In the genomic region with DNA sequence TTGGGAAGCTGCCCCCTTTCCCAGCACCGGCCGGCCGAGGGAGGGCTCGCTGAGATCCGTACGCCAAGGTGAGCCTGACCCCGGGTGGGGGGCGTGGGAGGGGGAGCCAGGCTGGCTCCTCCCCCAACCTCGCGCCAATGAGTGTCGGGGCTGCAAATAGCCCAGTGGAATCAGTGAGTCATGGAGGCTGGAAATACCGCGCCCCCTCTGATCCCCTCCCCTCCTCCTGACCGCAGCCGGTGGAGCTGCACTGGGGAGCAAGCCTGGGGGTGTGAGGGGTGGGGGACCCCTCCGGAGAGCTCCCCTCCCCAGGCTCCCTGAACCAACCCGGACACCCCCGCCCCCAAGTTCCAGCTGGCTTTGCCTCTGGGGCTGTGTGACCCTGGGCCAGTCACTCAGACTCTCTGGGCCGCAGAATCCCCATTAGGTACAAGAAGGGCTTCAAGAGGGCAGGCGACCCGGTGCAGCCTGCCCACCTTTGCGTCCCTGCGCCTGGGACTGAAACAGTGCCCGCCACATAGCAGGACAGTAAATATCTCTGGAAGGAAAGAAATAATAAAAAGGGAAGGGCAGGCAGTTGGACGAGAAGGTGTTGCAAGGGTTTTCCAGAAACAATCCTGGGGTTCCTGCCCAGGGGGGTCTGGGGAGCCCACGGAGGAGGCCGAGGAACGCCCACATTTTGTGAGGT, we compare ENCODE assay signal across 8 cellular contexts. TPM values are rescaled to one million over a fixed set of nuclear protein-coding genes. Genes with fewer than 3 reads are reported as not detected.
DNase-seq lines count a peak whose midpoint lies in the region; ATAC-seq and TF ChIP-seq lines count a peak whose summit lies in the region.

No MANE protein-coding gene starts in this region.

- no peaks in the 10 kb centered on the region for H3K36me3 ChIP-seq in effector memory CD4-positive, alpha-beta T cell (ENCODE audit: control insufficient read depth, insufficient read depth, low read length)
- H3K36me3 ChIP-seq in mucosa of descending colon (ENCODE audit: low read depth): no peaks in the 10 kb centered on the region

- no peak overlapping the region for H3K27ac ChIP-seq in effector memory CD4-positive, alpha-beta T cell (ENCODE audit: insufficient read depth, low read length, poor library complexity, severe bottlenecking)

- peak overlapping the region; percentile 38 for H3K4me3 ChIP-seq in effector memory CD4-positive, alpha-beta T cell (ENCODE audit: insufficient read depth, low read depth, low read length, poor library complexity, severe bottlenecking)
- H3K4me3 ChIP-seq in mucosa of descending colon: no peak overlapping the region

- no peak for TF ChIP-seq CTCF in mucosa of descending colon (IDR thresholded peaks at IDR 0.05)

- intact Hi-C loops in mucosa of descending colon (cut with DNase I, micrococcal nuclease): no loop called here

- no peaks in the 10 kb centered on the region for H3K9me3 ChIP-seq in effector memory CD4-positive, alpha-beta T cell (ENCODE audit: control insufficient read depth, low read length)
- no peaks in the 10 kb centered on the region for H3K9me3 ChIP-seq in mucosa of descending colon

- ATAC-seq in HG02759 (IDR thresholded peaks at IDR 0.05; ENCODE audit: unreplicated experiment): peak; percentile 46
- ATAC-seq in mucosa of descending colon: peak; percentile 72
- no peak for ATAC-seq in GM19452 (IDR thresholded peaks at IDR 0.05; ENCODE audit: unreplicated experiment)
- no peak for ATAC-seq in HG03439 (IDR thresholded peaks at IDR 0.05; ENCODE audit: unreplicated experiment)

- peaks cover 6% of the 10 kb centered on the region for H3K4me1 ChIP-seq in effector memory CD4-positive, alpha-beta T cell (ENCODE audit: control insufficient read depth, insufficient read depth, low read length, poor library complexity, severe bottlenecking)
- H3K4me1 ChIP-seq in mucosa of descending colon (ENCODE audit: low read depth): peaks cover 16% of the 10 kb centered on the region

- peaks cover 7% of the 10 kb centered on the region for H3K27me3 ChIP-seq in effector memory CD4-positive, alpha-beta T cell (replicated peaks; ENCODE audit: control insufficient read depth, insufficient read depth, low read length, poor library complexity, severe bottlenecking)

- DNase-seq in AG20443 (ENCODE audit: low spot score) (peak; percentile 82), mucosa of descending colon (peak; percentile 19 to 76 (median 68))
- peak; percentile 69 for DNase-seq in activated CD4-positive, alpha-beta T cell treated with anti-CD3 and anti-CD28 coated beads for 48 hours
- DNase-seq in effector memory CD4-positive, alpha-beta T cell: peak in 1 of 3 donors; percentile 12
- peak; percentile 23 to 39 for DNase-seq in stimulated activated CD8-positive, alpha-beta memory T cell treated with anti-CD3 and anti-CD28 coated beads, Interleukin-7, amount 100 ng/mL, for 48 hours (ENCODE audit: extremely low read depth in 1 of 2, low read depth in 1 of 2)

RNA-seq across cellular contexts. Expression of gene HSPB7, which starts 4.5 kb away (rescaled TPM):
- total RNA-seq in mucosa of descending colon: 10 to 100 TPM in 2 of 3 donors, 1 to 10 TPM in 1; 1.5 to 78.0 (median 13.0) TPM

RNA-seq across cellular contexts. Expression of gene CLCNKA, which starts 8.5 kb away (rescaled TPM):
- 1 to 10 TPM in 2 of 3 donors, not detected in 1; 1.3 to 3.4 TPM for total RNA-seq in mucosa of descending colon

RNA-seq across cellular contexts. Expression of gene SRARP, which starts 9.3 kb away (rescaled TPM):
- not detected for total RNA-seq in mucosa of descending colon

RNA-seq across cellular contexts. Expression of gene CLCNKB, which starts 30.2 kb away (rescaled TPM):
- total RNA-seq in mucosa of descending colon: 1 to 10 TPM in 1 of 3 donors, not detected in 2; 1.2 TPM

RNA-seq across cellular contexts. Expression of gene ZBTB17, which starts 37.5 kb away (rescaled TPM):
- total RNA-seq in mucosa of descending colon: 10 to 100 TPM; 29.2 to 40.8 (median 34.6) TPM

Comparison
In these comparisons a context has a peak if more than half of its experiments do, and no peak if none do; other contexts are left out.
1. ATAC-seq: peak in HG02759 (single experiment) and mucosa of descending colon (single experiment); none in GM19452 (single experiment) and HG03439 (single experiment).